In the genomic region with DNA sequence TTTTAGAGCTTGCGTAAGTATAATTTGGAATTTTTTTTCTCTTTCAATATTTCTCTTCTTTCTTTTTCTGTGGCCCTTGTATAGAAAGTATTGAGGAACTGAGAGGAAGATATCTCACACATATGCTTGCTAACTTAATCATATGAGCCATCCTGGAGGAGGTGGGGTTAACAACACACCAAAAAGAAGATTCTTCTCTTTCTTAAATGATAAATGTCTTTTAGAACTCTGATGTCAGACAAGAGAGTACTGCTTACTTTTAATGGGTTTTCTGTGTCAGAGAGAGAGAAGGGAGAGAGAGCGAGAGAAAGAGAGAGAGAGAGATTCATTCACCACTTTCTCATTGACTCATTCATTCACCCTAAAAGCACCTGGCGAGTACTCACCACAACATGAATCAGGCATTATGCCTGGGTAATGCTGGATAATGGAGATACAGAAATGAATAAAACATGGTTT, we compare ENCODE assay signal across 8 cellular contexts.
A peak's percentile ranks its signal among the peaks of the same experiment; 100 is the strongest.
DNase-seq lines count a peak whose midpoint lies in the region; ATAC-seq and TF ChIP-seq lines count a peak whose summit lies in the region.

No MANE protein-coding gene starts in this region.

- peak; percentile 46 for ATAC-seq in GM19468 (IDR thresholded peaks at IDR 0.05; ENCODE audit: extremely low read depth, unreplicated experiment)
- ATAC-seq in HG03196 (IDR thresholded peaks at IDR 0.05; ENCODE audit: unreplicated experiment), result peak; percentile 52

- H3K9me3 Mint-ChIP-seq in activated naive CD8-positive, alpha-beta T cell treated with anti-CD3 and anti-CD28 coated beads for 36 hours, result peaks cover 1% of the 10 kb centered on the region

- no peaks in the 10 kb centered on the region for H3K27me3 Mint-ChIP-seq in activated naive CD8-positive, alpha-beta T cell treated with anti-CD3 and anti-CD28 coated beads for 36 hours

- POLR2A ChIA-PET in GM10248 (lab: Yijun Ruan, JAX), result interaction anchor here (0.5 kb wide), 1 partner anchor 17 kb away, joined by 3 read pairs; no protein-coding TSS in a partner anchor

- peaks cover 62% of the 10 kb centered on the region for H3K4me1 Mint-ChIP-seq in activated naive CD8-positive, alpha-beta T cell treated with anti-CD3 and anti-CD28 coated beads for 36 hours

- H3K36me3 Mint-ChIP-seq in activated naive CD8-positive, alpha-beta T cell treated with anti-CD3 and anti-CD28 coated beads for 36 hours, result no peaks in the 10 kb centered on the region

- peak overlapping the region; percentile 58 for H3K4me3 Mint-ChIP-seq in activated naive CD8-positive, alpha-beta T cell treated with anti-CD3 and anti-CD28 coated beads for 36 hours

- TF ChIP-seq CTCF in GM10248 (IDR thresholded peaks at IDR 0.05; ENCODE audit: control extremely low read depth, extremely low read depth, low read depth, missing control alignments), result no peak

- peak overlapping the region; percentile 93 for H3K27ac Mint-ChIP-seq in activated naive CD8-positive, alpha-beta T cell treated with anti-CD3 and anti-CD28 coated beads for 36 hours

- peak; percentile 37 for DNase-seq in GM10248 (ENCODE audit: extremely low spot score)
- peak; percentile 42 for DNase-seq in activated naive CD8-positive, alpha-beta T cell treated with anti-CD3 and anti-CD28 coated beads for 36 hours
- no peak for DNase-seq in NCI-H1048 (lab: John Stamatoyannopoulos, UW)
- no peak for DNase-seq in HuH-7 (ENCODE audit: low spot score)
- no peak for DNase-seq in NCI-H2029 treated with DMSO at 0.1 percent for 48 hours (lab: John Stamatoyannopoulos, UW)
- no peak for DNase-seq in occipital lobe (lab: John Stamatoyannopoulos, UW)

- CTCF ChIA-PET in GM10248 (lab: Yijun Ruan, JAX), result interaction anchor here (1.0 to 1.9 kb wide), 3 partner anchors 18 to 163 kb away, joined by 3 to 6 read pairs (median 5); no protein-coding TSS in a partner anchor

Comparison
In these comparisons a context has a peak if more than half of its experiments do, and no peak if none do; other contexts are left out.
1. DNase-seq: peak in GM10248 (single experiment) and activated naive CD8-positive, alpha-beta T cell treated with anti-CD3 and anti-CD28 coated beads for 36 hours (single experiment); none in NCI-H1048 (single experiment), HuH-7 (single experiment), NCI-H2029 treated with DMSO at 0.1 percent for 48 hours (single experiment) and occipital lobe (single experiment).